ENCODE assay signal across 1 cellular context in the genomic region with DNA sequence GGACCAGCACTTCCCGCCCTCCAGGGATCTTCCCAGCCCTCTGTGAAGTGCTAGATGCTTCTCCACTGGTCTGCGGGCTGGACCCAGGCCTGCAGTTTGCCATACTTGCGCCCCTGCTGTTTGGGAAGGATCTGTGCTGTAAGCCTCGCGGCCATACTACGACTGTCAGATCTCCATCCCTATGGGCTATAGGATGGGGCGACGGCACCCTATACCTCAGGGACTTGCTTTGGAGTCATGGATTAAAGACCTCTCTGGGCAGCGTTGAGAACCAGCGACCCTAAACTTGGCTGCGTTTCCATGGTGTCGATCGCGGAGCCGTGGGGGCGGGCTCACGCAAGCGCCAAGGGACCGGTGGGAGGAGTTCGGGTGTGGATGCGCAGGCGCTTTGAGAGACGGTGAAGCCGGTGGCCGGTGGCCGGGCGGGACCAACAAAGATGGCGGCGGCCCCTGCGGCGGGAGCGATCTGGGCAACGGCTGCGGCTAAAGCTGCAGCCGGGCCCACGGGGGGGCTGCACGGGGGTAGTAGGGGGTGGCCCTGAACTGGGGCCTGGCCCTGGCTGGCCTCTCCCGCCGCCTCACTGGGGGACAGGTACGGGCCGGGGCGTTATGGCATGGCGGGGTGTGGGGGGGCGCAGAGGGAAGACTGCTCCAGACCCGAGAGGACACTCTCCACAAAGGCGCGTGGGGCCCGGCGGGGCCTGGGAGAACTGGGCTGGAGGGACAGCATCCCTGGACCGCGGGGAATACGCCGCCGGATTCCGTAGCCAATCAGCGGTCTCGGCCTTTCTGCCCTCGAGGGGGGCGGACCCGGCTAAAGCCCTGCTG.
TF ChIP-seq lines count a peak whose summit lies in the region.

A gene with protein sequence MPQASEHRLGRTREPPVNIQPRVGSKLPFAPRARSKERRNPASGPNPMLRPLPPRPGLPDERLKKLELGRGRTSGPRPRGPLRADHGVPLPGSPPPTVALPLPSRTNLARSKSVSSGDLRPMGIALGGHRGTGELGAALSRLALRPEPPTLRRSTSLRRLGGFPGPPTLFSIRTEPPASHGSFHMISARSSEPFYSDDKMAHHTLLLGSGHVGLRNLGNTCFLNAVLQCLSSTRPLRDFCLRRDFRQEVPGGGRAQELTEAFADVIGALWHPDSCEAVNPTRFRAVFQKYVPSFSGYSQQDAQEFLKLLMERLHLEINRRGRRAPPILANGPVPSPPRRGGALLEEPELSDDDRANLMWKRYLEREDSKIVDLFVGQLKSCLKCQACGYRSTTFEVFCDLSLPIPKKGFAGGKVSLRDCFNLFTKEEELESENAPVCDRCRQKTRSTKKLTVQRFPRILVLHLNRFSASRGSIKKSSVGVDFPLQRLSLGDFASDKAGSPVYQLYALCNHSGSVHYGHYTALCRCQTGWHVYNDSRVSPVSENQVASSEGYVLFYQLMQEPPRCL (plus strand): TSS at position 414 of the 828 bp plus-strand sequence. CDS start 1,141 bp downstream, outside the sequence.

TF ChIP-seq in K562, 482 proteins besides CTCF, POLR2A, EP300 and RAD21 (continued from another document and continues in another):
- TF ChIP-seq, protein P1, sequence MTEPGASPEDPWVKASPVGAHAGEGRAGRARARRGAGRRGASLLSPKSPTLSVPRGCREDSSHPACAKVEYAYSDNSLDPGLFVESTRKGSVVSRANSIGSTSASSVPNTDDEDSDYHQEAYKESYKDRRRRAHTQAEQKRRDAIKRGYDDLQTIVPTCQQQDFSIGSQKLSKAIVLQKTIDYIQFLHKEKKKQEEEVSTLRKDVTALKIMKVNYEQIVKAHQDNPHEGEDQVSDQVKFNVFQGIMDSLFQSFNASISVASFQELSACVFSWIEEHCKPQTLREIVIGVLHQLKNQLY (CRISPR knock-in tag; conservative IDR thresholded peaks at IDR 0.05) = no peak
- TF ChIP-seq BMI1 (IDR thresholded peaks at IDR 0.05; ENCODE audit: low read length) = no peak
- TF ChIP-seq PRMT5 (CRISPR knock-in tag; IDR thresholded peaks at IDR 0.05) = no peak
- TF ChIP-seq GTF2F1 (IDR thresholded peaks at IDR 0.05; ENCODE audit: low read depth, low read length) = peak; percentile 63; the same call in 1 of the 2 replicates
- no peak for TF ChIP-seq RBM22 (IDR thresholded peaks at IDR 0.05; ENCODE audit: low read depth, low read length, poor library complexity, severe bottlenecking)
- TF ChIP-seq, protein P2, sequence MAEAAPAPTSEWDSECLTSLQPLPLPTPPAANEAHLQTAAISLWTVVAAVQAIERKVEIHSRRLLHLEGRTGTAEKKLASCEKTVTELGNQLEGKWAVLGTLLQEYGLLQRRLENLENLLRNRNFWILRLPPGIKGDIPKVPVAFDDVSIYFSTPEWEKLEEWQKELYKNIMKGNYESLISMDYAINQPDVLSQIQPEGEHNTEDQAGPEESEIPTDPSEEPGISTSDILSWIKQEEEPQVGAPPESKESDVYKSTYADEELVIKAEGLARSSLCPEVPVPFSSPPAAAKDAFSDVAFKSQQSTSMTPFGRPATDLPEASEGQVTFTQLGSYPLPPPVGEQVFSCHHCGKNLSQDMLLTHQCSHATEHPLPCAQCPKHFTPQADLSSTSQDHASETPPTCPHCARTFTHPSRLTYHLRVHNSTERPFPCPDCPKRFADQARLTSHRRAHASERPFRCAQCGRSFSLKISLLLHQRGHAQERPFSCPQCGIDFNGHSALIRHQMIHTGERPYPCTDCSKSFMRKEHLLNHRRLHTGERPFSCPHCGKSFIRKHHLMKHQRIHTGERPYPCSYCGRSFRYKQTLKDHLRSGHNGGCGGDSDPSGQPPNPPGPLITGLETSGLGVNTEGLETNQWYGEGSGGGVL (CRISPR knock-in tag; IDR thresholded peaks at IDR 0.05) = no peak
- TF ChIP-seq FOSL1 (tag; conservative IDR thresholded peaks at IDR 0.05) = no peak
- TF ChIP-seq STAT5A (IDR thresholded peaks at IDR 0.05; ENCODE audit: borderline replicate concordance, low read length) = no peak
- no peak for TF ChIP-seq HMG20B (CRISPR knock-in tag; IDR thresholded peaks at IDR 0.05)
- no peak for TF ChIP-seq SNRNP70 (optimal IDR thresholded peaks at IDR 0.05; ENCODE audit: low read depth, low read length)
- no peak; the same call in 1 of the 2 replicates for TF ChIP-seq ZNF75A (CRISPR knock-in tag; IDR thresholded peaks at IDR 0.05)
- TF ChIP-seq HDAC8 (tag; IDR thresholded peaks at IDR 0.05) = no peak
- TF ChIP-seq ZNF668 (CRISPR knock-in tag; IDR thresholded peaks at IDR 0.05) = no peak
- TF ChIP-seq PHF20 (IDR thresholded peaks at IDR 0.05; ENCODE audit: partially characterized antibody) = no peak
- TF ChIP-seq MIER1 (IDR thresholded peaks at IDR 0.05; ENCODE audit: low read depth) = no peak
- TF ChIP-seq MAFK (IDR thresholded peaks at IDR 0.05; ENCODE audit: low read length) = no peak
- no peak for TF ChIP-seq NONO (IDR thresholded peaks at IDR 0.05; ENCODE audit: low read depth in 2 of 2, low read length in 1 of 2)
- TF ChIP-seq, protein P3, sequence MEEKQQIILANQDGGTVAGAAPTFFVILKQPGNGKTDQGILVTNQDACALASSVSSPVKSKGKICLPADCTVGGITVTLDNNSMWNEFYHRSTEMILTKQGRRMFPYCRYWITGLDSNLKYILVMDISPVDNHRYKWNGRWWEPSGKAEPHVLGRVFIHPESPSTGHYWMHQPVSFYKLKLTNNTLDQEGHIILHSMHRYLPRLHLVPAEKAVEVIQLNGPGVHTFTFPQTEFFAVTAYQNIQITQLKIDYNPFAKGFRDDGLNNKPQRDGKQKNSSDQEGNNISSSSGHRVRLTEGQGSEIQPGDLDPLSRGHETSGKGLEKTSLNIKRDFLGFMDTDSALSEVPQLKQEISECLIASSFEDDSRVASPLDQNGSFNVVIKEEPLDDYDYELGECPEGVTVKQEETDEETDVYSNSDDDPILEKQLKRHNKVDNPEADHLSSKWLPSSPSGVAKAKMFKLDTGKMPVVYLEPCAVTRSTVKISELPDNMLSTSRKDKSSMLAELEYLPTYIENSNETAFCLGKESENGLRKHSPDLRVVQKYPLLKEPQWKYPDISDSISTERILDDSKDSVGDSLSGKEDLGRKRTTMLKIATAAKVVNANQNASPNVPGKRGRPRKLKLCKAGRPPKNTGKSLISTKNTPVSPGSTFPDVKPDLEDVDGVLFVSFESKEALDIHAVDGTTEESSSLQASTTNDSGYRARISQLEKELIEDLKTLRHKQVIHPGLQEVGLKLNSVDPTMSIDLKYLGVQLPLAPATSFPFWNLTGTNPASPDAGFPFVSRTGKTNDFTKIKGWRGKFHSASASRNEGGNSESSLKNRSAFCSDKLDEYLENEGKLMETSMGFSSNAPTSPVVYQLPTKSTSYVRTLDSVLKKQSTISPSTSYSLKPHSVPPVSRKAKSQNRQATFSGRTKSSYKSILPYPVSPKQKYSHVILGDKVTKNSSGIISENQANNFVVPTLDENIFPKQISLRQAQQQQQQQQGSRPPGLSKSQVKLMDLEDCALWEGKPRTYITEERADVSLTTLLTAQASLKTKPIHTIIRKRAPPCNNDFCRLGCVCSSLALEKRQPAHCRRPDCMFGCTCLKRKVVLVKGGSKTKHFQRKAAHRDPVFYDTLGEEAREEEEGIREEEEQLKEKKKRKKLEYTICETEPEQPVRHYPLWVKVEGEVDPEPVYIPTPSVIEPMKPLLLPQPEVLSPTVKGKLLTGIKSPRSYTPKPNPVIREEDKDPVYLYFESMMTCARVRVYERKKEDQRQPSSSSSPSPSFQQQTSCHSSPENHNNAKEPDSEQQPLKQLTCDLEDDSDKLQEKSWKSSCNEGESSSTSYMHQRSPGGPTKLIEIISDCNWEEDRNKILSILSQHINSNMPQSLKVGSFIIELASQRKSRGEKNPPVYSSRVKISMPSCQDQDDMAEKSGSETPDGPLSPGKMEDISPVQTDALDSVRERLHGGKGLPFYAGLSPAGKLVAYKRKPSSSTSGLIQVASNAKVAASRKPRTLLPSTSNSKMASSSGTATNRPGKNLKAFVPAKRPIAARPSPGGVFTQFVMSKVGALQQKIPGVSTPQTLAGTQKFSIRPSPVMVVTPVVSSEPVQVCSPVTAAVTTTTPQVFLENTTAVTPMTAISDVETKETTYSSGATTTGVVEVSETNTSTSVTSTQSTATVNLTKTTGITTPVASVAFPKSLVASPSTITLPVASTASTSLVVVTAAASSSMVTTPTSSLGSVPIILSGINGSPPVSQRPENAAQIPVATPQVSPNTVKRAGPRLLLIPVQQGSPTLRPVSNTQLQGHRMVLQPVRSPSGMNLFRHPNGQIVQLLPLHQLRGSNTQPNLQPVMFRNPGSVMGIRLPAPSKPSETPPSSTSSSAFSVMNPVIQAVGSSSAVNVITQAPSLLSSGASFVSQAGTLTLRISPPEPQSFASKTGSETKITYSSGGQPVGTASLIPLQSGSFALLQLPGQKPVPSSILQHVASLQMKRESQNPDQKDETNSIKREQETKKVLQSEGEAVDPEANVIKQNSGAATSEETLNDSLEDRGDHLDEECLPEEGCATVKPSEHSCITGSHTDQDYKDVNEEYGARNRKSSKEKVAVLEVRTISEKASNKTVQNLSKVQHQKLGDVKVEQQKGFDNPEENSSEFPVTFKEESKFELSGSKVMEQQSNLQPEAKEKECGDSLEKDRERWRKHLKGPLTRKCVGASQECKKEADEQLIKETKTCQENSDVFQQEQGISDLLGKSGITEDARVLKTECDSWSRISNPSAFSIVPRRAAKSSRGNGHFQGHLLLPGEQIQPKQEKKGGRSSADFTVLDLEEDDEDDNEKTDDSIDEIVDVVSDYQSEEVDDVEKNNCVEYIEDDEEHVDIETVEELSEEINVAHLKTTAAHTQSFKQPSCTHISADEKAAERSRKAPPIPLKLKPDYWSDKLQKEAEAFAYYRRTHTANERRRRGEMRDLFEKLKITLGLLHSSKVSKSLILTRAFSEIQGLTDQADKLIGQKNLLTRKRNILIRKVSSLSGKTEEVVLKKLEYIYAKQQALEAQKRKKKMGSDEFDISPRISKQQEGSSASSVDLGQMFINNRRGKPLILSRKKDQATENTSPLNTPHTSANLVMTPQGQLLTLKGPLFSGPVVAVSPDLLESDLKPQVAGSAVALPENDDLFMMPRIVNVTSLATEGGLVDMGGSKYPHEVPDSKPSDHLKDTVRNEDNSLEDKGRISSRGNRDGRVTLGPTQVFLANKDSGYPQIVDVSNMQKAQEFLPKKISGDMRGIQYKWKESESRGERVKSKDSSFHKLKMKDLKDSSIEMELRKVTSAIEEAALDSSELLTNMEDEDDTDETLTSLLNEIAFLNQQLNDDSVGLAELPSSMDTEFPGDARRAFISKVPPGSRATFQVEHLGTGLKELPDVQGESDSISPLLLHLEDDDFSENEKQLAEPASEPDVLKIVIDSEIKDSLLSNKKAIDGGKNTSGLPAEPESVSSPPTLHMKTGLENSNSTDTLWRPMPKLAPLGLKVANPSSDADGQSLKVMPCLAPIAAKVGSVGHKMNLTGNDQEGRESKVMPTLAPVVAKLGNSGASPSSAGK (IDR thresholded peaks at IDR 0.05) = no peak
- no peak for TF ChIP-seq JUNB (CRISPR knock-in tag; conservative IDR thresholded peaks at IDR 0.05)
- TF ChIP-seq KLF16 (IDR thresholded peaks at IDR 0.05) = no peak
- no peak for TF ChIP-seq SMARCA5 (IDR thresholded peaks at IDR 0.05)
- TF ChIP-seq ZNF384 (IDR thresholded peaks at IDR 0.05; ENCODE audit: low read depth, low read length) = 0 out of 2 replicates have a peak, but pooled peaks have one; percentile 14
- TF ChIP-seq EHMT2 (IDR thresholded peaks at IDR 0.05) = no peak
- no peak for TF ChIP-seq IRF2 (CRISPR knock-in tag; IDR thresholded peaks at IDR 0.05)
- no peak for TF ChIP-seq RBM25 (IDR thresholded peaks at IDR 0.05; ENCODE audit: low read depth, low read length, severe bottlenecking)
- TF ChIP-seq BRD9 (IDR thresholded peaks at IDR 0.05; ENCODE audit: low read depth, partially characterized antibody) = no peak
- no peak for TF ChIP-seq RFX5 (IDR thresholded peaks at IDR 0.05; ENCODE audit: low read depth, low read length)
- TF ChIP-seq, protein P4, sequence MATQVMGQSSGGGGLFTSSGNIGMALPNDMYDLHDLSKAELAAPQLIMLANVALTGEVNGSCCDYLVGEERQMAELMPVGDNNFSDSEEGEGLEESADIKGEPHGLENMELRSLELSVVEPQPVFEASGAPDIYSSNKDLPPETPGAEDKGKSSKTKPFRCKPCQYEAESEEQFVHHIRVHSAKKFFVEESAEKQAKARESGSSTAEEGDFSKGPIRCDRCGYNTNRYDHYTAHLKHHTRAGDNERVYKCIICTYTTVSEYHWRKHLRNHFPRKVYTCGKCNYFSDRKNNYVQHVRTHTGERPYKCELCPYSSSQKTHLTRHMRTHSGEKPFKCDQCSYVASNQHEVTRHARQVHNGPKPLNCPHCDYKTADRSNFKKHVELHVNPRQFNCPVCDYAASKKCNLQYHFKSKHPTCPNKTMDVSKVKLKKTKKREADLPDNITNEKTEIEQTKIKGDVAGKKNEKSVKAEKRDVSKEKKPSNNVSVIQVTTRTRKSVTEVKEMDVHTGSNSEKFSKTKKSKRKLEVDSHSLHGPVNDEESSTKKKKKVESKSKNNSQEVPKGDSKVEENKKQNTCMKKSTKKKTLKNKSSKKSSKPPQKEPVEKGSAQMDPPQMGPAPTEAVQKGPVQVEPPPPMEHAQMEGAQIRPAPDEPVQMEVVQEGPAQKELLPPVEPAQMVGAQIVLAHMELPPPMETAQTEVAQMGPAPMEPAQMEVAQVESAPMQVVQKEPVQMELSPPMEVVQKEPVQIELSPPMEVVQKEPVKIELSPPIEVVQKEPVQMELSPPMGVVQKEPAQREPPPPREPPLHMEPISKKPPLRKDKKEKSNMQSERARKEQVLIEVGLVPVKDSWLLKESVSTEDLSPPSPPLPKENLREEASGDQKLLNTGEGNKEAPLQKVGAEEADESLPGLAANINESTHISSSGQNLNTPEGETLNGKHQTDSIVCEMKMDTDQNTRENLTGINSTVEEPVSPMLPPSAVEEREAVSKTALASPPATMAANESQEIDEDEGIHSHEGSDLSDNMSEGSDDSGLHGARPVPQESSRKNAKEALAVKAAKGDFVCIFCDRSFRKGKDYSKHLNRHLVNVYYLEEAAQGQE (CRISPR knock-in tag; IDR thresholded peaks at IDR 0.05; ENCODE audit: low read depth) = no peak
- TF ChIP-seq NELFE (IDR thresholded peaks at IDR 0.05; ENCODE audit: insufficient read depth, insufficient read length) = no peak
- no peak for TF ChIP-seq ZFP30 (CRISPR knock-in tag; IDR thresholded peaks at IDR 0.05; ENCODE audit: borderline replicate concordance)
- TF ChIP-seq, protein P5, sequence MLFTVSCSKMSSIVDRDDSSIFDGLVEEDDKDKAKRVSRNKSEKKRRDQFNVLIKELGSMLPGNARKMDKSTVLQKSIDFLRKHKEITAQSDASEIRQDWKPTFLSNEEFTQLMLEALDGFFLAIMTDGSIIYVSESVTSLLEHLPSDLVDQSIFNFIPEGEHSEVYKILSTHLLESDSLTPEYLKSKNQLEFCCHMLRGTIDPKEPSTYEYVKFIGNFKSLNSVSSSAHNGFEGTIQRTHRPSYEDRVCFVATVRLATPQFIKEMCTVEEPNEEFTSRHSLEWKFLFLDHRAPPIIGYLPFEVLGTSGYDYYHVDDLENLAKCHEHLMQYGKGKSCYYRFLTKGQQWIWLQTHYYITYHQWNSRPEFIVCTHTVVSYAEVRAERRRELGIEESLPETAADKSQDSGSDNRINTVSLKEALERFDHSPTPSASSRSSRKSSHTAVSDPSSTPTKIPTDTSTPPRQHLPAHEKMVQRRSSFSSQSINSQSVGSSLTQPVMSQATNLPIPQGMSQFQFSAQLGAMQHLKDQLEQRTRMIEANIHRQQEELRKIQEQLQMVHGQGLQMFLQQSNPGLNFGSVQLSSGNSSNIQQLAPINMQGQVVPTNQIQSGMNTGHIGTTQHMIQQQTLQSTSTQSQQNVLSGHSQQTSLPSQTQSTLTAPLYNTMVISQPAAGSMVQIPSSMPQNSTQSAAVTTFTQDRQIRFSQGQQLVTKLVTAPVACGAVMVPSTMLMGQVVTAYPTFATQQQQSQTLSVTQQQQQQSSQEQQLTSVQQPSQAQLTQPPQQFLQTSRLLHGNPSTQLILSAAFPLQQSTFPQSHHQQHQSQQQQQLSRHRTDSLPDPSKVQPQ (CRISPR knock-in tag; IDR thresholded peaks at IDR 0.05; ENCODE audit: borderline replicate concordance) = no peak
